In the genomic region with DNA sequence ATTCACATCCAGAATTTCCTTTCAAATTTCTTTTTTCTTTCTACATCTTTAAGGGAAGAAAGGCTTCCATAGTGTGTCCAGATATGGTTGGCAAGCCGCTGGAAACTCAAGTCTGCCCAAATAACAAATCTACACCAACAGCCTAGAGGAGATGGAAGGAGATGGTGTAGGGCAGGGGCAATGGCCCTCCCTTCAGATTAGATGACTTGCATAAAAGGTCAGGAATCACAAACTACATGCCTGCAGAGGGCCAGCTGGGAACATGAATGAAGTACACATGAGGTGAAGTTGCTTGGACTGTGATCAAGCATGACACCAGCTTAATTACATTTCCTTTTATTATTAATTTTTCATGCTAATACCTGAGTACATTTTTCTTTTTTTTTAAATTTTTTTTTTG, we compare ENCODE assay signal across 11 cellular contexts. TPM values are rescaled to one million over a fixed set of nuclear protein-coding genes. Genes with fewer than 3 reads are reported as not detected.
"Had no signal": no experiment of that assay in that cellular context is flagged by ENCODE, and none has a peak within 500 bp of the region (broad histone marks: within the 10 kb centered on the region; RNA-seq: fewer than 3 reads in every experiment).

No MANE protein-coding gene starts in this region.

- H3K36me3 ChIP-seq: HAP-1 had no signal

- H3K9ac ChIP-seq: GM23248 had no signal

- H3K9me3 ChIP-seq: HAP-1 had no signal

- H3K4me1 ChIP-seq: HAP-1 had no signal

- H3K27ac Mint-ChIP-seq: HFFc6, IgD-negative memory B cell had no signal

- DNase-seq: GOT3, H7, HFFc6, KG1 had no signal

- H3K27me3 Mint-ChIP-seq: IgD-negative memory B cell had no signal

- H3K4me3 ChIP-seq: GM23248, HAP-1 had no signal

- H3K36me3 Mint-ChIP-seq: IgD-negative memory B cell had no signal

- H3K4me3 Mint-ChIP-seq: HFFc6, IgD-negative memory B cell had no signal

- H3K27ac ChIP-seq: GM23248, HL-60 had no signal

- ATAC-seq: HCT116 had no signal

- H2AFZ ChIP-seq: GM23248 had no signal

- H3K9me3 Mint-ChIP-seq: HFFc6, IgD-negative memory B cell had no signal

RNA-seq across cellular contexts. Expression of gene SLC27A2, which starts 10.2 kb away (rescaled TPM):
- total RNA-seq: GM23248, H4, HT1080 had no signal
- polyA plus RNA-seq: GM23248 had no signal
